1 cellular context compared by ENCODE assay signal in genomic region chr2:137942037-137942784, GRCh38.
A peak's percentile ranks its signal among the peaks of the same experiment; 100 is the strongest.
TF ChIP-seq lines count a peak whose summit lies in the region.

No MANE protein-coding gene starts in this region.

TF ChIP-seq in HepG2, 621 proteins besides CTCF, POLR2A, EP300 and RAD21 (continued from another document and continues in another):
- TF ChIP-seq BRF2 (CRISPR knock-in tag; IDR thresholded peaks at IDR 0.05) (no peak), HNRNPUL1 (IDR thresholded peaks at IDR 0.05; ENCODE audit: low read depth, low read length) (no peak), MED13 (CRISPR knock-in tag; IDR thresholded peaks at IDR 0.05) (0 out of 2 replicates have a peak, but pooled peaks have one; percentile 19), KDM1A (CRISPR knock-in tag; IDR thresholded peaks at IDR 0.05) (peak; percentile 51; the same call in 1 of the 2 replicates), ZNF615 (CRISPR knock-in tag; IDR thresholded peaks at IDR 0.05; ENCODE audit: borderline replicate concordance) (no peak), FOSL2 (CRISPR knock-in tag; IDR thresholded peaks at IDR 0.05) (peak; percentile 59), GATAD2A (CRISPR knock-in tag; IDR thresholded peaks at IDR 0.05) (peak; percentile 58), NR3C1 (CRISPR knock-in tag; IDR thresholded peaks at IDR 0.05) (no peak), ZNF329 (CRISPR knock-in tag; IDR thresholded peaks at IDR 0.05; ENCODE audit: low read depth) (no peak), KDM5A (IDR thresholded peaks at IDR 0.05; ENCODE audit: borderline replicate concordance, low read length) (peak; percentile 66; the same call in 1 of the 2 replicates), CBX5 (CRISPR knock-in tag; IDR thresholded peaks at IDR 0.05; ENCODE audit: borderline replicate concordance) (no peak), ZNF264 (CRISPR knock-in tag; IDR thresholded peaks at IDR 0.05) (peak; percentile 19; the same call in 1 of the 2 replicates), ZNF607 (CRISPR knock-in tag; IDR thresholded peaks at IDR 0.05; ENCODE audit: borderline replicate concordance) (no peak), KLF12 (CRISPR knock-in tag; IDR thresholded peaks at IDR 0.05; ENCODE audit: borderline replicate concordance) (no peak), IRX3 (CRISPR knock-in tag; IDR thresholded peaks at IDR 0.05; ENCODE audit: borderline replicate concordance, low read depth) (no peak), ZSCAN12 (CRISPR knock-in tag; IDR thresholded peaks at IDR 0.05) (no peak), ZC3H13 (CRISPR knock-in tag; IDR thresholded peaks at IDR 0.05) (no peak), ATF1 (CRISPR knock-in tag; IDR thresholded peaks at IDR 0.05) (peak; percentile 8; the same call in 1 of the 2 replicates), ZBTB37 (CRISPR knock-in tag; IDR thresholded peaks at IDR 0.05) (no peak), ZNF530 (CRISPR knock-in tag; IDR thresholded peaks at IDR 0.05; ENCODE audit: low read depth) (no peak), ZNF460 (CRISPR knock-in tag; IDR thresholded peaks at IDR 0.05; ENCODE audit: borderline replicate concordance) (no peak), ZNF713 (CRISPR knock-in tag; IDR thresholded peaks at IDR 0.05) (no peak), CCAR2 (optimal IDR thresholded peaks at IDR 0.05; ENCODE audit: low read depth, low read length) (no peak), ZNF451 (CRISPR knock-in tag; IDR thresholded peaks at IDR 0.05) (no peak), ATF7-NPFF (CRISPR knock-in tag; IDR thresholded peaks at IDR 0.05; ENCODE audit: low read depth) (no peak), ELF1 (CRISPR knock-in tag; IDR thresholded peaks at IDR 0.05) (no peak), ZZZ3 (CRISPR knock-in tag; IDR thresholded peaks at IDR 0.05; ENCODE audit: borderline replicate concordance) (no peak), MYC (CRISPR knock-in tag; IDR thresholded peaks at IDR 0.05; ENCODE audit: borderline replicate concordance) (no peak; the same call in 1 of the 2 replicates), ETV6 (CRISPR knock-in tag; conservative IDR thresholded peaks at IDR 0.05) (no peak; the same call in 1 of the 2 replicates), REL (CRISPR knock-in tag; conservative IDR thresholded peaks at IDR 0.05) (no peak), ZHX2 (IDR thresholded peaks at IDR 0.05; ENCODE audit: low read depth) (no peak), ZHX2 (CRISPR knock-in tag; IDR thresholded peaks at IDR 0.05; ENCODE audit: borderline replicate concordance) (no peak; the same call in 1 of the 2 replicates), TIGD3 (CRISPR knock-in tag; IDR thresholded peaks at IDR 0.05; ENCODE audit: borderline replicate concordance) (no peak), ZNF44 (CRISPR knock-in tag; IDR thresholded peaks at IDR 0.05) (no peak), ZNF441 (CRISPR knock-in tag; IDR thresholded peaks at IDR 0.05; ENCODE audit: borderline replicate concordance) (no peak), CERS6 (CRISPR knock-in tag; IDR thresholded peaks at IDR 0.05) (no peak), RBM22 (optimal IDR thresholded peaks at IDR 0.05; ENCODE audit: low read length) (peak; percentile 84), KIAA2018 (CRISPR knock-in tag; IDR thresholded peaks at IDR 0.05; ENCODE audit: borderline replicate concordance) (no peak), RBFOX2 (IDR thresholded peaks at IDR 0.05; ENCODE audit: low read depth, low read length) (no peak), ZNF674 (CRISPR knock-in tag; IDR thresholded peaks at IDR 0.05; ENCODE audit: low read depth) (no peak), ZNF124 (CRISPR knock-in tag; IDR thresholded peaks at IDR 0.05) (no peak), ZNF660 (CRISPR knock-in tag; IDR thresholded peaks at IDR 0.05; ENCODE audit: borderline replicate concordance, low read depth) (no peak), TBL1XR1 (IDR thresholded peaks at IDR 0.05; ENCODE audit: borderline replicate concordance, low read length, partially characterized antibody) (no peak), SATB2 (CRISPR knock-in tag; IDR thresholded peaks at IDR 0.05) (0 out of 2 replicates have a peak, but pooled peaks have one; percentile 74), HNRNPH1 (optimal IDR thresholded peaks at IDR 0.05; ENCODE audit: low read depth, low read length) (no peak), ZKSCAN1 (IDR thresholded peaks at IDR 0.05; ENCODE audit: low read length) (no peak), KDM4B (CRISPR knock-in tag; IDR thresholded peaks at IDR 0.05) (no peak), ZEB1 (IDR thresholded peaks at IDR 0.05; ENCODE audit: insufficient replicate concordance, low read depth) (no peak), SRSF4 (IDR thresholded peaks at IDR 0.05; ENCODE audit: low read depth, low read length, poor library complexity, severe bottlenecking) (no peak), TBX3 (IDR thresholded peaks at IDR 0.05; ENCODE audit: borderline replicate concordance) (0 out of 2 replicates have a peak, but pooled peaks have one; percentile 28), MXD3 (CRISPR knock-in tag; IDR thresholded peaks at IDR 0.05) (no peak)
